In the genomic region with DNA sequence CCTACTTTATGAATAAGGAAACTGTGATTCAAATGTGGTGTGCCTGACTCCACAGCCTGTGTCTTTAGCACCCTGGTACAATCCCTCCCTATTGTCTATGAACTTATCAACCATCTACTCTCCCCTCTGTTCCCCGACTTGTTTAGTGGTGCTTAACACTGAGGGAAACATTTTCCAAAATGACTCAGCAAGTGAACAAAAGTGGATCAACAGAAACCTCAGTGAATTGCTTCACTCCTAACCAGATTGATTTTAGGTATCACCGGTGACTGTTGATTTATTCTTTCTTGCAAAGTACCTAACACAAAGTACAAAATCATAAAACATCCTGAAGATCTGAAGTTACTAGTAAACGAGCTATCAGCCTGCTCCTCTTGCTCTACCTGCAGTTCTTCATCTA, we compare ENCODE assay signal across 19 cellular contexts.
"Had no signal": no experiment of that assay in that cellular context is flagged by ENCODE, and none has a peak within 500 bp of the region (broad histone marks: within the 10 kb centered on the region; RNA-seq: fewer than 3 reads in every experiment).

No MANE protein-coding gene starts in this region.

- FAIRE-seq: endometrium, TTC549 had no signal

- H3K4me3 ChIP-seq: ascending aorta, cardiac muscle cell, esophagus squamous epithelium, lung, ovary, tibial artery, vagina had no signal

- H3K27me3 ChIP-seq: ascending aorta, cardiac muscle cell, esophagus squamous epithelium, ovary, tibial artery, vagina had no signal

- H3K27me3 Mint-ChIP-seq: activated B cell treated with CpG ODN at 0.5 μM for 24 hours; activated CD4-positive, alpha-beta T cell treated with anti-CD3 and anti-CD28 coated beads, Interleukin-2, amount 10 ng/mL, durations not matched to agents 7 days and 5 days; stimulated activated memory B cell treated with anti-CD40 and anti-IgM and Interleukin-4, amounts not matched to agents 10 μg/mL and 1 μg/mL and 100 μg/mL, for 72 hours had no signal

- H3K36me3 ChIP-seq: ovary had no signal

- H3K9me3 Mint-ChIP-seq: activated B cell treated with CpG ODN at 0.5 μM for 24 hours; activated T-helper 1 cell treated with anti-CD3 and anti-CD28 coated beads, Interleukin-12 subunit alpha, Interleukin-12 subunit beta, Interleukin-2, Interleukin-4 antibody, amounts not matched to agents 30 ng/mL and 10 ng/mL and 1 ng/mL, durations not matched to agents 14 hours and 24 hours and 36 hours; stimulated activated memory B cell treated with anti-CD40 and anti-IgM and Interleukin-4, amounts not matched to agents 10 μg/mL and 1 μg/mL and 100 μg/mL, for 72 hours had no signal

- H3K27ac ChIP-seq: ascending aorta, cardiac muscle cell, esophagus squamous epithelium, ovary, tibial artery, vagina had no signal

- H3K27ac Mint-ChIP-seq: activated B cell treated with CpG ODN at 0.5 μM for 24 hours; activated CD4-positive, alpha-beta T cell treated with anti-CD3 and anti-CD28 coated beads, Interleukin-2, amount 10 ng/mL, durations not matched to agents 7 days and 5 days; activated T-helper 1 cell treated with anti-CD3 and anti-CD28 coated beads, Interleukin-12 subunit alpha, Interleukin-12 subunit beta, Interleukin-2, Interleukin-4 antibody, amounts not matched to agents 30 ng/mL and 10 ng/mL and 1 ng/mL, durations not matched to agents 14 hours and 24 hours and 36 hours; stimulated activated memory B cell treated with anti-CD40 and anti-IgM and Interleukin-4, amounts not matched to agents 10 μg/mL and 1 μg/mL and 100 μg/mL, for 72 hours had no signal

- H3K4me3 Mint-ChIP-seq: activated B cell treated with CpG ODN at 0.5 μM for 24 hours; activated CD4-positive, alpha-beta T cell treated with anti-CD3 and anti-CD28 coated beads, Interleukin-2, amount 10 ng/mL, durations not matched to agents 7 days and 5 days; activated T-helper 1 cell treated with anti-CD3 and anti-CD28 coated beads, Interleukin-12 subunit alpha, Interleukin-12 subunit beta, Interleukin-2, Interleukin-4 antibody, amounts not matched to agents 30 ng/mL and 10 ng/mL and 1 ng/mL, durations not matched to agents 14 hours and 24 hours and 36 hours; stimulated activated memory B cell treated with anti-CD40 and anti-IgM and Interleukin-4, amounts not matched to agents 10 μg/mL and 1 μg/mL and 100 μg/mL, for 72 hours had no signal

- DNase-seq: activated B cell treated with CpG ODN at 0.5 μM for 24 hours; activated CD4-positive, alpha-beta T cell treated with anti-CD3 and anti-CD28 coated beads, Interleukin-2, amount 10 ng/mL, durations not matched to agents 7 days and 5 days; esophagus squamous epithelium; foreskin fibroblast; head of caudate nucleus; left cardiac atrium; midbrain; ovary; stimulated activated CD4-positive, alpha-beta T cell treated with anti-CD3 and anti-CD28 coated beads, Interleukin-1b, Interleukin-23, amount 100 ng/mL, for 48 hours; SW 1271; tibial artery had no signal

- H3K9me3 ChIP-seq: ascending aorta, esophagus squamous epithelium, ovary, tibial artery, vagina had no signal

- ATAC-seq: left cardiac atrium; stimulated activated memory B cell treated with anti-CD40 and anti-IgM and Interleukin-4, amounts not matched to agents 10 μg/mL and 1 μg/mL and 100 μg/mL, for 72 hours had no signal
